ENCODE assay signal across 9 cellular contexts in the genomic region with DNA sequence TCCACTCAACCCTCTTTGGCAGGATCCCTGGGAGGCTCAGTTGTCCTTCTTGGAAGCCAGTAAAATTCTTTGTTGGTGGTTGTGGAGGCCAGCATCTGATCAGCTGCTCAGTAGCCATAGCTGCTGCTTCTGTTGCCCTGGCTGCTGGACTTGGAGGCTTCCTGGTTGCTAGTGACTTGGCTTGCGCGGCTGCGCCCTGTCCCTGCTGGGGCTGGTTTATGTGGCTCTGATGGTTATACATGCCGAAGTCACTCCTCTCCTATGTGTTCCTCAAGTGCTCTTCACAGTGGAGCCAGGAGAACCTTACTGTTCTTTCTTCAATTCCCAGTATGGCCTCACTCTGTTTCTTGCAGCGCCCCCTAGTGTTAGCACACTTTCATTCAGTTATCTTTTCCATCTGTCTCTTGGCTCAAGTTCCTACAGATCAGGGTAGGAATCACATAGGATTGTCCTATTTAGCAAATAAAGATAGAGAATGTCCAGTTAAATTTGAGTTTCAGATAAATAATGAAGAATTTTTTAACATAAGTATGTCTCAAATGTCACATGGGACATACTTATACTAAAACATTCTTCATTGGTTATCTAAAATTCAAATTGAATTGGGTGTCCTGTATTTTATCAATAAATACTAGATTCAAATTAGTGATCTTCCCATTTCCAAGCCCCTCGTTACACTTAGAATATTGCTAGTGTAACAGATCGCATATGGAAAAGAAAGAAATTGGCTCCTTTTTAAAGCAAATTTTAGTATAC.
DNase-seq lines count a peak whose midpoint lies in the region; ATAC-seq, FAIRE-seq and TF ChIP-seq lines count a peak whose summit lies in the region.
"Had no signal": no experiment of that assay in that cellular context is flagged by ENCODE, and none has a peak within 500 bp of the region (broad histone marks: within the 10 kb centered on the region; RNA-seq: fewer than 3 reads in every experiment).

No MANE protein-coding gene starts in this region.

- TF ChIP-seq CTCF in body of pancreas (IDR thresholded peaks at IDR 0.05) (peak in 6 of 7 experiments; percentile 26 to 53 (median 47)), suprapubic skin (IDR thresholded peaks at IDR 0.05) (peak in 1 of 2 donors; percentile 32)

- peak; percentile 44 for DNase-seq in ACHN
- DNase-seq in GM12891 (ENCODE audit: insufficient read length, low spot score), result peak; percentile 7
- DNase-seq in RKO (ENCODE audit: low spot score), result peak; percentile 18
- peak; percentile 27 to 54 (median 39) for DNase-seq in body of pancreas
- DNase-seq in kidney glomerular epithelial cell (lab: John Stamatoyannopoulos, UW), result peak; percentile 8
- DNase-seq in stimulated activated naive B cell treated with anti-CD40 and anti-IgM and Interleukin-4, amounts not matched to agents 10 μg/mL and 1 μg/mL and 100 μg/mL, for 72 hours, result peak; percentile 6
- DNase-seq in suprapubic skin (ENCODE audit: low spot score in 2 of 2), result no peak

- intact Hi-C loops in body of pancreas (cut with DNase I), result no loop called here

- H3K27me3 Mint-ChIP-seq in stimulated activated naive B cell treated with anti-CD40 and anti-IgM and Interleukin-4, amounts not matched to agents 10 μg/mL and 1 μg/mL and 100 μg/mL, for 72 hours, result peaks cover 11 to 30% of the 10 kb centered on the region in 2 donors

- H3K27me3 ChIP-seq in body of pancreas (no peaks in the 10 kb centered on the region), suprapubic skin (no peaks in the 10 kb centered on the region)

- no peak for FAIRE-seq in GM12891 (lab: Jason Lieb, UNC)
- FAIRE-seq: frontal cortex had no signal

- no peak overlapping the region for H3K27ac Mint-ChIP-seq in stimulated activated naive B cell treated with anti-CD40 and anti-IgM and Interleukin-4, amounts not matched to agents 10 μg/mL and 1 μg/mL and 100 μg/mL, for 72 hours

- 67 to 78% methylated on average over 7 of the region's 7 CpGs for WGBS in body of pancreas, 2 donors
- WGBS in suprapubic skin, result 78% methylated on average over 6 of the region's 7 CpGs

- H3K36me3 Mint-ChIP-seq in stimulated activated naive B cell treated with anti-CD40 and anti-IgM and Interleukin-4, amounts not matched to agents 10 μg/mL and 1 μg/mL and 100 μg/mL, for 72 hours, result no peaks in the 10 kb centered on the region

- H3K4me3 Mint-ChIP-seq in stimulated activated naive B cell treated with anti-CD40 and anti-IgM and Interleukin-4, amounts not matched to agents 10 μg/mL and 1 μg/mL and 100 μg/mL, for 72 hours, result no peak overlapping the region

- H3K27ac ChIP-seq in body of pancreas, result no peak overlapping the region
- no peak overlapping the region for H3K27ac ChIP-seq in suprapubic skin

- TF ChIP-seq EP300 in suprapubic skin (IDR thresholded peaks at IDR 0.05), result no peak

- no peak overlapping the region for H3K4me3 ChIP-seq in body of pancreas
- no peak overlapping the region for H3K4me3 ChIP-seq in suprapubic skin

- H3K4me1 Mint-ChIP-seq in stimulated activated naive B cell treated with anti-CD40 and anti-IgM and Interleukin-4, amounts not matched to agents 10 μg/mL and 1 μg/mL and 100 μg/mL, for 72 hours, result no peaks in the 10 kb centered on the region

- no peaks in the 10 kb centered on the region for H3K9me3 Mint-ChIP-seq in stimulated activated naive B cell treated with anti-CD40 and anti-IgM and Interleukin-4, amounts not matched to agents 10 μg/mL and 1 μg/mL and 100 μg/mL, for 72 hours

- no peaks in the 10 kb centered on the region for H3K9me3 ChIP-seq in body of pancreas
- H3K9me3 ChIP-seq in suprapubic skin, result no peaks in the 10 kb centered on the region

- in situ Hi-C loops in ACHN (cut with HindIII; ENCODE audit: low pct_ligation_motif_present, low pct_unique_long_range_greater_than_20kb, low sequenced_read_pairs), result no loop called here

- peak; percentile 72 for ATAC-seq in HG03520 (IDR thresholded peaks at IDR 0.05; ENCODE audit: unreplicated experiment)
- no peak for ATAC-seq in body of pancreas
- ATAC-seq in stimulated activated naive B cell treated with anti-CD40 and anti-IgM and Interleukin-4, amounts not matched to agents 10 μg/mL and 1 μg/mL and 100 μg/mL, for 72 hours (replicated peaks), result peak; percentile 51

- no peaks in the 10 kb centered on the region for H3K36me3 ChIP-seq in body of pancreas (replicated peaks in 1 of 2; ENCODE audit: insufficient read depth in 1 of 2, low read depth in 2 of 2)
- H3K36me3 ChIP-seq in suprapubic skin, result no peaks in the 10 kb centered on the region

- peaks cover 3% of the 10 kb centered on the region for H3K4me1 ChIP-seq in body of pancreas
- H3K4me1 ChIP-seq in suprapubic skin, result no peaks in the 10 kb centered on the region

- TF ChIP-seq POLR2A in GM12891 (IDR thresholded peaks at IDR 0.05; ENCODE audit: low read depth, low read length), result no peak
- TF ChIP-seq POLR2A in body of pancreas (IDR thresholded peaks at IDR 0.05), result no peak
- TF ChIP-seq POLR2A in suprapubic skin (IDR thresholded peaks at IDR 0.05), result no peak

TF ChIP-seq in GM12891, 5 proteins besides CTCF, POLR2A, EP300 and RAD21:
- TF ChIP-seq POU2F2 (IDR thresholded peaks at IDR 0.05; ENCODE audit: low read depth, low read length) (no peak), POLR2AphosphoS5 (IDR thresholded peaks at IDR 0.05; ENCODE audit: low read depth, low read length) (no peak), PAX5 (IDR thresholded peaks at IDR 0.05; ENCODE audit: insufficient read depth, low read length, severe bottlenecking) (no peak), TAF1 (IDR thresholded peaks at IDR 0.05; ENCODE audit: low read depth, low read length) (no peak), SPI1 (IDR thresholded peaks at IDR 0.05; ENCODE audit: low read depth, low read length) (no peak)

Comparison
In these comparisons a context has a peak if more than half of its experiments do, and no peak if none do; other contexts are left out.
1. DNase-seq: peak in ACHN (single experiment), GM12891 (single experiment), RKO (single experiment), body of pancreas (4 of 4), kidney glomerular epithelial cell (single experiment) and stimulated activated naive B cell treated with anti-CD40 and anti-IgM and Interleukin-4, amounts not matched to agents 10 μg/mL and 1 μg/mL and 100 μg/mL, for 72 hours (single experiment); none in suprapubic skin (0 of 2).